Comparison of ENCODE assay signal across 8 cellular contexts in the genomic region with DNA sequence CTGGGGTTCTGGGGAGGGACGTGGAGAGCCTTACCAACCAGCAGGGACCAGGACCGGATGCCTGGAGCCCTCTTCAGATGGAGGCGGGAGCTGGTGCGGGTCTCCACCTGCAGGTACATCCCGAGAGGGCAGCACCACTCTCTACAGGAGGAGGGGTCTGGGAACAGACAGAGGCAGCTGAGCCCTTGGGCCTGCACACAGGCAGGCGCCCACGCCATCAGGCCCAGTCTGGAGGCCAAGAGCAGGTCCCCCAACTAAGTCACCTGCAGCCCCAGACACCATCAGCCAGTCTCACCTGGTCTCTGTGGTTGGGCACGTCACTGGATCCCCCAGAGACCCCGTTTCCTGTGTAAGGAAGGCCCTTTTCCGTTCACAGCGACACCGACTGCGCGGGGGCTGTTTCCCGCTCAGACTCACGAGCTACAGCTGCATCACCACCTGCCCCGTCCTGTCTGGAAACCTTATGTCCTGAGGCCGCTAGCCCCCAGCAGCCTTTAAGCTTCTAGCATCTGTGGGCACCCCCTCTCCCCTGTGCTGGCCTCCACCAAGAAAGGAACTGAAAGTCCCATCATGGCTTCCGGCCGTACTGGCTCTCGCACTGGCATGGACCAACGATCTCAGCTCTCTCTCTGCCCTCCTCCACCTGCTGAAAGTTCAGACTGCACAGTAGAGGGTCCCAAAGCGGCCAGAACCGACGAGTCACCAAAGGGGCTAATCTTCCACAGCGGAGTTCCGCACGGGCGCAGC. TPM values are rescaled to one million over a fixed set of nuclear protein-coding genes. Genes with fewer than 3 reads are reported as not detected.
DNase-seq lines count a peak whose midpoint lies in the region; ATAC-seq and TF ChIP-seq lines count a peak whose summit lies in the region.

No MANE protein-coding gene starts in this region.

- ATAC-seq in HG03135 (IDR thresholded peaks at IDR 0.05; ENCODE audit: unreplicated experiment) (peak; percentile 58), mucosa of descending colon (peak; percentile 48)
- ATAC-seq in stimulated activated effector memory CD8-positive, alpha-beta T cell treated with anti-CD3 and anti-CD28 coated beads, Interleukin-12 subunit alpha, Interleukin-12 subunit beta, amount 100 ng/mL, for 72 hours: peak; percentile 54

- H3K27ac ChIP-seq in brain microvascular endothelial cell: no peak overlapping the region

- TF ChIP-seq CTCF in brain microvascular endothelial cell (IDR thresholded peaks at IDR 0.05; ENCODE audit: low read depth, low read length, missing control alignments) (no peak), mucosa of descending colon (IDR thresholded peaks at IDR 0.05) (no peak)

- peaks cover 29% of the 10 kb centered on the region for H3K36me3 Mint-ChIP-seq in T-helper 2 cell treated with Interferon-gamma antibody and Interleukin-4, amounts not matched to agents 5 μg/mL and 100 μg/mL, for 36 hours (ENCODE audit: low read depth)
- H3K36me3 Mint-ChIP-seq in stimulated activated effector memory CD8-positive, alpha-beta T cell treated with anti-CD3 and anti-CD28 coated beads, Interleukin-12 subunit alpha, Interleukin-12 subunit beta, amount 100 ng/mL, for 72 hours: peaks cover 53% of the 10 kb centered on the region

- H3K4me1 Mint-ChIP-seq in T-helper 2 cell treated with Interferon-gamma antibody and Interleukin-4, amounts not matched to agents 5 μg/mL and 100 μg/mL, for 36 hours (ENCODE audit: low read depth): peaks cover 24% of the 10 kb centered on the region
- H3K4me1 Mint-ChIP-seq in stimulated activated effector memory CD8-positive, alpha-beta T cell treated with anti-CD3 and anti-CD28 coated beads, Interleukin-12 subunit alpha, Interleukin-12 subunit beta, amount 100 ng/mL, for 72 hours: peaks cover 45% of the 10 kb centered on the region

- DNase-seq in NCI-H345 (lab: John Stamatoyannopoulos, UW): peak; percentile 16
- no peak for DNase-seq in NCI-H345 treated with DMSO at 0.1 percent for 48 hours (lab: John Stamatoyannopoulos, UW; ENCODE audit: unreplicated experiment)
- DNase-seq in T-helper 2 cell treated with Interferon-gamma antibody and Interleukin-4, amounts not matched to agents 5 μg/mL and 100 μg/mL, for 36 hours (ENCODE audit: low spot score): peak; percentile 64
- DNase-seq in brain microvascular endothelial cell: no peak
- peak; percentile 62 to 89 (median 65) for DNase-seq in mucosa of descending colon
- peak; percentile 45 to 84 for DNase-seq in stimulated activated effector memory CD8-positive, alpha-beta T cell treated with anti-CD3 and anti-CD28 coated beads, Interleukin-12 subunit alpha, Interleukin-12 subunit beta, amount 100 ng/mL, for 72 hours (ENCODE audit: low spot score in 2 of 2)
- DNase-seq in EL: no peak

- peaks cover 8% of the 10 kb centered on the region for H3K9me3 Mint-ChIP-seq in T-helper 2 cell treated with Interferon-gamma antibody and Interleukin-4, amounts not matched to agents 5 μg/mL and 100 μg/mL, for 36 hours
- no peaks in the 10 kb centered on the region for H3K9me3 Mint-ChIP-seq in stimulated activated effector memory CD8-positive, alpha-beta T cell treated with anti-CD3 and anti-CD28 coated beads, Interleukin-12 subunit alpha, Interleukin-12 subunit beta, amount 100 ng/mL, for 72 hours

- in situ Hi-C loops in brain microvascular endothelial cell (cut with HindIII; ENCODE audit: low pct_ligation_motif_present, low sequenced_read_pairs): no loop called here

- no peaks in the 10 kb centered on the region for H3K27me3 ChIP-seq in brain microvascular endothelial cell (replicated peaks)

- H3K4me1 ChIP-seq in mucosa of descending colon (ENCODE audit: low read depth): peaks cover 4% of the 10 kb centered on the region

- H3K4me3 ChIP-seq in brain microvascular endothelial cell (ENCODE audit: low read depth, low read length): peak overlapping the region; percentile 78
- H3K4me3 ChIP-seq in mucosa of descending colon: no peak overlapping the region

- intact Hi-C loops in mucosa of descending colon (cut with DNase I, micrococcal nuclease): no loop called here

- H3K36me3 ChIP-seq in brain microvascular endothelial cell (replicated peaks) (no peaks in the 10 kb centered on the region), mucosa of descending colon (ENCODE audit: low read depth) (no peaks in the 10 kb centered on the region)

- no peaks in the 10 kb centered on the region for H3K27me3 Mint-ChIP-seq in T-helper 2 cell treated with Interferon-gamma antibody and Interleukin-4, amounts not matched to agents 5 μg/mL and 100 μg/mL, for 36 hours (ENCODE audit: low read depth)

- no peaks in the 10 kb centered on the region for H3K9me3 ChIP-seq in mucosa of descending colon

- peak overlapping the region; percentile 92 for H3K27ac Mint-ChIP-seq in T-helper 2 cell treated with Interferon-gamma antibody and Interleukin-4, amounts not matched to agents 5 μg/mL and 100 μg/mL, for 36 hours
- H3K27ac Mint-ChIP-seq in stimulated activated effector memory CD8-positive, alpha-beta T cell treated with anti-CD3 and anti-CD28 coated beads, Interleukin-12 subunit alpha, Interleukin-12 subunit beta, amount 100 ng/mL, for 72 hours: peak overlapping the region; percentile 99

- H3K4me3 Mint-ChIP-seq in T-helper 2 cell treated with Interferon-gamma antibody and Interleukin-4, amounts not matched to agents 5 μg/mL and 100 μg/mL, for 36 hours: peak overlapping the region; percentile 92
- H3K4me3 Mint-ChIP-seq in stimulated activated effector memory CD8-positive, alpha-beta T cell treated with anti-CD3 and anti-CD28 coated beads, Interleukin-12 subunit alpha, Interleukin-12 subunit beta, amount 100 ng/mL, for 72 hours: peak overlapping the region; percentile 99

RNA-seq across cellular contexts. Expression of a gene that starts 1.2 kb away (rescaled TPM):
- total RNA-seq in mucosa of descending colon: 10 to 100 TPM; 79.2 to 90.5 (median 81.0) TPM

RNA-seq across cellular contexts. Expression of a gene that starts 9.2 kb away (rescaled TPM):
- 10 to 100 TPM; 49.7 to 56.0 (median 55.9) TPM for total RNA-seq in mucosa of descending colon

RNA-seq across cellular contexts. Expression of a gene that starts 30.9 kb away (rescaled TPM):
- total RNA-seq in mucosa of descending colon: 10 to 100 TPM; 26.2 to 28.8 (median 26.2) TPM

RNA-seq across cellular contexts. Expression of a gene that starts 31.2 kb away (rescaled TPM):
- 10 to 100 TPM; 25.3 to 54.6 (median 42.1) TPM for total RNA-seq in mucosa of descending colon

Comparison
In these comparisons a context has a peak if more than half of its experiments do, and no peak if none do; other contexts are left out.
1. DNase-seq: peak in NCI-H345 (single experiment), T-helper 2 cell treated with Interferon-gamma antibody and Interleukin-4, amounts not matched to agents 5 μg/mL and 100 μg/mL, for 36 hours (single experiment), mucosa of descending colon (3 of 3) and stimulated activated effector memory CD8-positive, alpha-beta T cell treated with anti-CD3 and anti-CD28 coated beads, Interleukin-12 subunit alpha, Interleukin-12 subunit beta, amount 100 ng/mL, for 72 hours (2 of 2); none in NCI-H345 treated with DMSO at 0.1 percent for 48 hours (single experiment), brain microvascular endothelial cell (single experiment) and EL (single experiment).
2. Peak in every context shown above with its lines, with median percentiles within 50 percentile points of each other: ATAC-seq.